In genomic region chr4:183399166-183399565, GRCh38 we compare ENCODE assay signal across 8 cellular contexts. TPM values are rescaled to one million over a fixed set of nuclear protein-coding genes. Genes with fewer than 3 reads are reported as not detected.
DNase-seq lines count a peak whose midpoint lies in the region; ATAC-seq and TF ChIP-seq lines count a peak whose summit lies in the region.

No MANE protein-coding gene starts in this region.

- peak overlapping the region; percentile 77 for H3K4me3 Mint-ChIP-seq in activated CD8-positive, alpha-beta T cell treated with anti-CD3 and anti-CD28 coated beads, Interleukin-2, amount 10 ng/mL, durations not matched to agents 7 days and 5 days

- no TSS peak for BruUV-seq in HCT116 (replicated peaks; lab: Mats Ljungman, UMichigan)

- H4K20me1 ChIP-seq in HCT116 (ENCODE audit: insufficient read depth), result no peaks in the 10 kb centered on the region

- peaks cover 24% of the 10 kb centered on the region for H3K27me3 Mint-ChIP-seq in activated CD8-positive, alpha-beta T cell treated with anti-CD3 and anti-CD28 coated beads, Interleukin-2, amount 10 ng/mL, durations not matched to agents 7 days and 5 days (ENCODE audit: low read depth)

- CTCF ChIA-PET in HCT116 (lab: Charles Lee), result no interaction called here
- CTCF ChIA-PET in activated CD8-positive, alpha-beta T cell treated with anti-CD3 and anti-CD28 coated beads, Interleukin-2, amount 10 ng/mL, durations not matched to agents 7 days and 5 days (lab: Charles Lee), result interaction anchor here (0.8 to 1.5 kb wide), 4 partner anchors 47 to 480 kb away, joined by 3 to 4 read pairs (median 4); no protein-coding TSS in a partner anchor

- H3K79me2 ChIP-seq in HCT116 (ENCODE audit: insufficient read depth, low read length), result no peaks in the 10 kb centered on the region

- H3K9me2 ChIP-seq in HCT116 (ENCODE audit: insufficient read depth), result no peaks in the 10 kb centered on the region

- H3K9me3 Mint-ChIP-seq in activated CD8-positive, alpha-beta T cell treated with anti-CD3 and anti-CD28 coated beads, Interleukin-2, amount 10 ng/mL, durations not matched to agents 7 days and 5 days (ENCODE audit: insufficient read depth), result no peaks in the 10 kb centered on the region

- no peaks in the 10 kb centered on the region for H3K36me3 Mint-ChIP-seq in activated CD8-positive, alpha-beta T cell treated with anti-CD3 and anti-CD28 coated beads, Interleukin-2, amount 10 ng/mL, durations not matched to agents 7 days and 5 days (ENCODE audit: low read depth)

- POLR2A ChIA-PET in HCT116 (lab: Charles Lee), result no interaction called here
- POLR2A ChIA-PET in activated CD8-positive, alpha-beta T cell treated with anti-CD3 and anti-CD28 coated beads, Interleukin-2, amount 10 ng/mL, durations not matched to agents 7 days and 5 days (lab: Charles Lee), result no interaction called here

- H3K36me3 ChIP-seq in HCT116 (ENCODE audit: control insufficient read depth in 1 of 2, insufficient read depth in 2 of 2, low read length in 2 of 2), result no peaks in the 10 kb centered on the region

- TF ChIP-seq POLR2A in HCT116 (IDR thresholded peaks at IDR 0.05; ENCODE audit: borderline replicate concordance, extremely low read depth, insufficient read depth, insufficient read length), result no peak

- DNase-seq in CD1c-positive myeloid dendritic cell (ENCODE audit: extremely low spot score) (peak; percentile 16), HCT116 (ENCODE audit: low read depth, low spot score) (no peak), NCI-H1436 treated with DMSO at 0.1 percent for 48 hours (lab: John Stamatoyannopoulos, UW) (no peak), NCI-H2227 treated with DMSO at 0.1 percent for 48 hours (lab: John Stamatoyannopoulos, UW) (no peak)
- no peak for DNase-seq in activated CD8-positive, alpha-beta T cell treated with anti-CD3 and anti-CD28 coated beads, Interleukin-2, amount 10 ng/mL, durations not matched to agents 7 days and 5 days
- no peak for DNase-seq in stimulated activated CD4-positive, alpha-beta T cell treated with anti-CD3 and anti-CD28 coated beads, Interleukin-2, amount 100 ng/mL, for 48 hours

- no peak overlapping the region for H2AFZ ChIP-seq in HCT116 (ENCODE audit: low read depth, low read length, poor library complexity, severe bottlenecking)

- no peak overlapping the region; the same call in 1 of the 2 replicates for H3K27ac ChIP-seq in HCT116 (ENCODE audit: low read depth, low read length)

- H3K4me1 ChIP-seq in HCT116 (ENCODE audit: control insufficient read depth in 1 of 2, insufficient read depth in 2 of 2, low read length in 2 of 2) (peaks cover 6 to 25% of the 10 kb centered on the region in 2 experiments; a peak in 3 of 4 replicates), mononuclear cell (ENCODE audit: insufficient read depth, low read length) (peaks cover 46% of the 10 kb centered on the region)

- ATAC-seq in HCT116 (peak; percentile 26), GM21737 (IDR thresholded peaks at IDR 0.05; ENCODE audit: unreplicated experiment) (no peak)
- ATAC-seq in activated CD8-positive, alpha-beta T cell treated with anti-CD3 and anti-CD28 coated beads, Interleukin-2, amount 10 ng/mL, durations not matched to agents 7 days and 5 days, result peak; percentile 16

- no peak for TF ChIP-seq CTCF in HCT116 (IDR thresholded peaks at IDR 0.05 in 2 of 3, conservative IDR thresholded peaks at IDR 0.05 in 1 of 3; ENCODE audit: borderline replicate concordance in 1 of 3, insufficient read depth in 1 of 3, low read depth in 2 of 3, low read length in 2 of 3)

- peak overlapping the region in 1 of 2 experiments; percentile 52; a peak in 2 of 4 replicates for H3K4me3 ChIP-seq in HCT116 (replicated peaks in 1 of 2; ENCODE audit: low read depth in 1 of 2, low read length in 2 of 2)
- H3K4me3 ChIP-seq in mononuclear cell (ENCODE audit: low read length), result peak overlapping the region; percentile 39

- H3K27me3 ChIP-seq in HCT116 (ENCODE audit: insufficient read depth, low read length) (no peaks in the 10 kb centered on the region), mononuclear cell (ENCODE audit: insufficient read depth, low read length) (no peaks in the 10 kb centered on the region)

- H3K9me3 ChIP-seq in HCT116 (ENCODE audit: control insufficient read depth in 1 of 2, insufficient read depth in 1 of 2, low read depth in 1 of 2, low read length in 2 of 2) (no peaks in the 10 kb centered on the region), mononuclear cell (ENCODE audit: low read depth, low read length) (no peaks in the 10 kb centered on the region)

- H3K27ac Mint-ChIP-seq in activated CD8-positive, alpha-beta T cell treated with anti-CD3 and anti-CD28 coated beads, Interleukin-2, amount 10 ng/mL, durations not matched to agents 7 days and 5 days, result peak overlapping the region; percentile 36

- intact Hi-C loops in HCT116 (cut with micrococcal nuclease), result no loop called here

- RAD21 ChIA-PET in HCT116 (lab: Charles Lee; ENCODE audit: low non-redundant PET in 1 of 2, low total read pairs in 2 of 2, uncharacterized antibody in 2 of 2, unreplicated experiment in 2 of 2), result no interaction called here

- peak overlapping the region; percentile 55; the same call in 1 of the 2 replicates for H3K9ac ChIP-seq in HCT116 (ENCODE audit: low read length)

- H3K4me2 ChIP-seq in HCT116 (ENCODE audit: low read length), result peak overlapping the region; percentile 79

- no peak for TF ChIP-seq RAD21 in HCT116 (IDR thresholded peaks at IDR 0.05; ENCODE audit: low read depth)

- peaks cover 31% of the 10 kb centered on the region for H3K4me1 Mint-ChIP-seq in activated CD8-positive, alpha-beta T cell treated with anti-CD3 and anti-CD28 coated beads, Interleukin-2, amount 10 ng/mL, durations not matched to agents 7 days and 5 days (ENCODE audit: low read depth)

TF ChIP-seq in HCT116, 20 proteins besides CTCF, POLR2A, EP300 and RAD21 (continues in another document):
- TF ChIP-seq SIN3A (IDR thresholded peaks at IDR 0.05; ENCODE audit: low read depth), result no peak
- TF ChIP-seq ZBTB33 (IDR thresholded peaks at IDR 0.05; ENCODE audit: extremely low read depth, insufficient replicate concordance, low read length), result no peak
- no peak for TF ChIP-seq ELF1 (IDR thresholded peaks at IDR 0.05; ENCODE audit: borderline replicate concordance, low read depth)
- TF ChIP-seq YY1 (IDR thresholded peaks at IDR 0.05; ENCODE audit: extremely low read depth, insufficient replicate concordance, low read depth, low read length), result no peak
- no peak for TF ChIP-seq SRF (IDR thresholded peaks at IDR 0.05; ENCODE audit: low read depth)
- TF ChIP-seq FOSL1 (IDR thresholded peaks at IDR 0.05; ENCODE audit: low read depth), result no peak
- TF ChIP-seq ATF3 (IDR thresholded peaks at IDR 0.05), result no peak
- TF ChIP-seq TCF7L2 (IDR thresholded peaks at IDR 0.05; ENCODE audit: borderline replicate concordance, extremely low read depth, insufficient read depth, insufficient read length), result no peak
- TF ChIP-seq EGR1 (IDR thresholded peaks at IDR 0.05; ENCODE audit: low read depth), result no peak
- no peak for TF ChIP-seq ZNF274 (IDR thresholded peaks at IDR 0.05; ENCODE audit: low read depth, low read length)
- no peak for TF ChIP-seq SP1 (IDR thresholded peaks at IDR 0.05; ENCODE audit: low read depth)
- no peak for TF ChIP-seq REST (IDR thresholded peaks at IDR 0.05; ENCODE audit: low read depth)
- no peak for TF ChIP-seq CBX3 (IDR thresholded peaks at IDR 0.05; ENCODE audit: low read depth)

RNA-seq across cellular contexts. Expression of gene CDKN2AIP, which starts 45.3 kb away (rescaled TPM):
- total RNA-seq in HCT116 (2021; ENCODE audit: unreplicated experiment) (6.4 TPM), mononuclear cell (53.4 TPM)
- 2.9 and 4.0 TPM in 2 replicates for polyA plus RNA-seq in HCT116 (2012)
- 10 to 100 TPM; 27.6 to 30.2 TPM for total RNA-seq in activated CD8-positive, alpha-beta T cell treated with anti-CD3 and anti-CD28 coated beads, Interleukin-2, amount 10 ng/mL, durations not matched to agents 7 days and 5 days
